ENCODE assay signal across 23 cellular contexts in genomic region chr3:129205109-129205832, GRCh38. TPM values are rescaled to one million over a fixed set of nuclear protein-coding genes. Genes with fewer than 3 reads are reported as not detected.
A peak's percentile ranks its signal among the peaks of the same experiment; 100 is the strongest.
DNase-seq lines count a peak whose midpoint lies in the region; ATAC-seq, FAIRE-seq and TF ChIP-seq lines count a peak whose summit lies in the region.
"Had no signal": no experiment of that assay in that cellular context is flagged by ENCODE, and none has a peak within 500 bp of the region (broad histone marks: within the 10 kb centered on the region; RNA-seq: fewer than 3 reads in every experiment).

No MANE protein-coding gene starts in this region.

- ATAC-seq in right cardiac atrium (peak; percentile 21 to 22), Right ventricle myocardium superior (ENCODE audit: poor library complexity) (no peak), WTC11 (no peak; the same call in 1 of the 2 replicates)
- ATAC-seq in stimulated activated naive CD8-positive, alpha-beta T cell treated with anti-CD3 and anti-CD28 coated beads, Interleukin-15, amount 100 ng/mL, for 72 hours: no peak

- no peak overlapping the region for H3K4me3 Mint-ChIP-seq in WTC11
- H3K4me3 Mint-ChIP-seq in stimulated activated naive CD8-positive, alpha-beta T cell treated with anti-CD3 and anti-CD28 coated beads, Interleukin-15, amount 100 ng/mL, for 72 hours: no peak overlapping the region
- H3K4me3 Mint-ChIP-seq: B cell; CD4-positive, CD25-positive, alpha-beta regulatory T cell; HFFc6 had no signal

- peaks cover 2% of the 10 kb centered on the region for H3K4me1 ChIP-seq in right cardiac atrium (ENCODE audit: control insufficient read depth, insufficient read depth, low read length)
- no peaks in the 10 kb centered on the region for H3K4me1 ChIP-seq in neutrophil (ENCODE audit: control insufficient read depth in 1 of 2, insufficient read depth in 1 of 2, low read depth in 1 of 2, low read length in 1 of 2)

- POLR2A ChIA-PET in WTC11 (lab: Charles Lee): no interaction called here

- no peaks in the 10 kb centered on the region for H3K36me3 Mint-ChIP-seq in WTC11
- H3K36me3 Mint-ChIP-seq: CD4-positive, CD25-positive, alpha-beta regulatory T cell had no signal

- H3K9me3 ChIP-seq in right cardiac atrium (ENCODE audit: control insufficient read depth, low read length): no peaks in the 10 kb centered on the region
- H3K9me3 ChIP-seq in neutrophil: no peaks in the 10 kb centered on the region

- 84% methylated on average over 8 of the region's 8 CpGs for WGBS in right cardiac atrium

- H3K4me1 Mint-ChIP-seq in WTC11: no peaks in the 10 kb centered on the region
- no peaks in the 10 kb centered on the region for H3K4me1 Mint-ChIP-seq in stimulated activated naive CD8-positive, alpha-beta T cell treated with anti-CD3 and anti-CD28 coated beads, Interleukin-15, amount 100 ng/mL, for 72 hours
- H3K4me1 Mint-ChIP-seq: B cell; CD4-positive, CD25-positive, alpha-beta regulatory T cell had no signal

- no peak for DNase-seq in right cardiac atrium
- no peak for DNase-seq in Right ventricle myocardium superior
- DNase-seq in WTC11 (ENCODE audit: low spot score): peak; percentile 20
- no peak for DNase-seq in stimulated activated naive CD8-positive, alpha-beta T cell treated with anti-CD3 and anti-CD28 coated beads, Interleukin-15, amount 100 ng/mL, for 72 hours
- no peak for DNase-seq in D721Med (ENCODE audit: insufficient read length, low spot score)
- no peak for DNase-seq in anterior cingulate cortex (lab: John Stamatoyannopoulos, UW)
- DNase-seq in cerebellar nuclear complex (lab: John Stamatoyannopoulos, UW): no peak
- DNase-seq: 8988T; CD4-positive, CD25-positive, alpha-beta regulatory T cell; COR-L47; DMS153; GF-D8; HFFc6; Karpas-422; MM.1S; NCI-H1092; NCI-H2107; NCI-H510A treated with DMSO at 0.1 percent for 48 hours; RPMI8226 had no signal

- TF ChIP-seq CTCF in WTC11 (IDR thresholded peaks at IDR 0.05): no peak
- TF ChIP-seq CTCF in neutrophil (IDR thresholded peaks at IDR 0.05): no peak
- no peak for TF ChIP-seq CTCF in D721Med (IDR thresholded peaks at IDR 0.05; ENCODE audit: insufficient read depth, missing control alignments)

- no peak overlapping the region for H3K4me3 ChIP-seq in right cardiac atrium (ENCODE audit: low read length)
- no peak overlapping the region for H3K4me3 ChIP-seq in neutrophil (ENCODE audit: low read depth in 1 of 2, low read length in 1 of 2)

- H3K27me3 ChIP-seq in right cardiac atrium (ENCODE audit: control insufficient read depth, insufficient read depth) (no peaks in the 10 kb centered on the region), neutrophil (no peaks in the 10 kb centered on the region)

- H3K27me3 Mint-ChIP-seq in WTC11 (ENCODE audit: low read depth): no peaks in the 10 kb centered on the region; the same call in 1 of the 2 replicates
- peaks cover 5% of the 10 kb centered on the region for H3K27me3 Mint-ChIP-seq in stimulated activated naive CD8-positive, alpha-beta T cell treated with anti-CD3 and anti-CD28 coated beads, Interleukin-15, amount 100 ng/mL, for 72 hours
- H3K27me3 Mint-ChIP-seq: CD4-positive, CD25-positive, alpha-beta regulatory T cell had no signal

- CTCF ChIA-PET in WTC11 (lab: Charles Lee): no interaction called here

- no peaks in the 10 kb centered on the region for H3K9me3 Mint-ChIP-seq in WTC11
- H3K9me3 Mint-ChIP-seq in stimulated activated naive CD8-positive, alpha-beta T cell treated with anti-CD3 and anti-CD28 coated beads, Interleukin-15, amount 100 ng/mL, for 72 hours: no peaks in the 10 kb centered on the region
- H3K9me3 Mint-ChIP-seq: CD4-positive, CD25-positive, alpha-beta regulatory T cell; HFFc6 had no signal

- no peak for FAIRE-seq in D721Med (lab: Jason Lieb, UNC)
- FAIRE-seq: GM19239, H1 had no signal

- intact Hi-C loops in right cardiac atrium (cut with DNase I): no loop called here
- intact Hi-C loops in Right ventricle myocardium superior (cut with DNase I): no loop called here

- no peak overlapping the region for H3K27ac Mint-ChIP-seq in WTC11
- peak overlapping the region; percentile 27 to 52 for H3K27ac Mint-ChIP-seq in stimulated activated naive CD8-positive, alpha-beta T cell treated with anti-CD3 and anti-CD28 coated beads, Interleukin-15, amount 100 ng/mL, for 72 hours
- H3K27ac Mint-ChIP-seq: B cell; CD4-positive, CD25-positive, alpha-beta regulatory T cell; HFFc6 had no signal

- no peak overlapping the region for H3K27ac ChIP-seq in right cardiac atrium (ENCODE audit: low read length)
- H3K27ac ChIP-seq in neutrophil: peak overlapping the region; percentile 13

- H3K36me3 ChIP-seq in neutrophil: no peaks in the 10 kb centered on the region

TF ChIP-seq in WTC11, 78 proteins besides CTCF, POLR2A, EP300 and RAD21 (continues in another document):
- TF ChIP-seq SP1 (CRISPR knock-in tag; conservative IDR thresholded peaks at IDR 0.05): no peak
- no peak for TF ChIP-seq SOX15 (CRISPR knock-in tag; IDR thresholded peaks at IDR 0.05)
- TF ChIP-seq FOXP4 (CRISPR knock-in tag; IDR thresholded peaks at IDR 0.05): no peak
- no peak for TF ChIP-seq CDX4 (CRISPR knock-in tag; IDR thresholded peaks at IDR 0.05; ENCODE audit: borderline replicate concordance)
- no peak for TF ChIP-seq ELF4 (CRISPR knock-in tag; IDR thresholded peaks at IDR 0.05; ENCODE audit: low read depth)
- TF ChIP-seq ZNF512 (CRISPR knock-in tag; IDR thresholded peaks at IDR 0.05; ENCODE audit: borderline replicate concordance): no peak
- no peak for TF ChIP-seq IRF1 (CRISPR knock-in tag; IDR thresholded peaks at IDR 0.05)
- no peak for TF ChIP-seq FOXK1 (CRISPR knock-in tag; IDR thresholded peaks at IDR 0.05)
- no peak for TF ChIP-seq NFE2L1 (CRISPR knock-in tag; IDR thresholded peaks at IDR 0.05)
- no peak for TF ChIP-seq ZNF416 (CRISPR knock-in tag; IDR thresholded peaks at IDR 0.05)
- no peak for TF ChIP-seq ZNF263 (CRISPR knock-in tag; IDR thresholded peaks at IDR 0.05; ENCODE audit: low read depth)
- no peak for TF ChIP-seq HMGA2 (CRISPR knock-in tag; IDR thresholded peaks at IDR 0.05)
- no peak for TF ChIP-seq USF1 (CRISPR knock-in tag; IDR thresholded peaks at IDR 0.05)
- TF ChIP-seq RORB (CRISPR knock-in tag; IDR thresholded peaks at IDR 0.05): no peak
- no peak for TF ChIP-seq ESRRA (CRISPR knock-in tag; IDR thresholded peaks at IDR 0.05; ENCODE audit: borderline replicate concordance)
- no peak for TF ChIP-seq CBFB (CRISPR knock-in tag; IDR thresholded peaks at IDR 0.05; ENCODE audit: low read depth)

RNA-seq across cellular contexts. Expression of gene CNBP, which starts 21.6 kb away (rescaled TPM):
- total RNA-seq in right cardiac atrium: 100 to 1,000 TPM; 368 to 537 (median 429) TPM
- 453 TPM for polyA plus RNA-seq in right cardiac atrium
- total RNA-seq in Right ventricle myocardium superior: 476 TPM
- 329 to 390 TPM (median 380 TPM) in 3 replicates for total RNA-seq in WTC11 (2021)

RNA-seq across cellular contexts. Expression of gene COPG1, which starts 44.1 kb away (rescaled TPM):
- 100 to 1,000 TPM in 3 of 4 donors, 10 to 100 TPM in 1; 76.3 to 133 (median 108) TPM for total RNA-seq in right cardiac atrium
- polyA plus RNA-seq in right cardiac atrium: 83.2 TPM
- 80.6 TPM for total RNA-seq in Right ventricle myocardium superior
- 121 to 132 TPM (median 129 TPM) in 3 replicates for total RNA-seq in WTC11 (2021)

RNA-seq across cellular contexts. Expression of gene ISY1, which starts 44.4 kb away (rescaled TPM):
- total RNA-seq in right cardiac atrium (10 to 100 TPM; 22.7 to 30.6 (median 27.3) TPM), Right ventricle myocardium superior (28.0 TPM), WTC11 (2021) (21.4 to 25.0 TPM (median 21.5 TPM) in 3 replicates)
- 17.4 TPM for polyA plus RNA-seq in right cardiac atrium

Comparison
In these comparisons a context has a peak if more than half of its experiments do, and no peak if none do; other contexts are left out.
1. ATAC-seq: peak in right cardiac atrium (2 of 2); none in Right ventricle myocardium superior (single experiment), WTC11 (single experiment) and stimulated activated naive CD8-positive, alpha-beta T cell treated with anti-CD3 and anti-CD28 coated beads, Interleukin-15, amount 100 ng/mL, for 72 hours (single experiment).